In genomic region chr12:26744697-26745440, GRCh38 we compare ENCODE assay signal across 1 cellular context.
TF ChIP-seq lines count a peak whose summit lies in the region.

No MANE protein-coding gene starts in this region.

TF ChIP-seq in HepG2, 621 proteins besides CTCF, POLR2A, EP300 and RAD21 (continued from another document):
- TF ChIP-seq, protein P1, sequence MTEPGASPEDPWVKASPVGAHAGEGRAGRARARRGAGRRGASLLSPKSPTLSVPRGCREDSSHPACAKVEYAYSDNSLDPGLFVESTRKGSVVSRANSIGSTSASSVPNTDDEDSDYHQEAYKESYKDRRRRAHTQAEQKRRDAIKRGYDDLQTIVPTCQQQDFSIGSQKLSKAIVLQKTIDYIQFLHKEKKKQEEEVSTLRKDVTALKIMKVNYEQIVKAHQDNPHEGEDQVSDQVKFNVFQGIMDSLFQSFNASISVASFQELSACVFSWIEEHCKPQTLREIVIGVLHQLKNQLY (CRISPR knock-in tag; IDR thresholded peaks at IDR 0.05), result peak; percentile 70
- TF ChIP-seq SP1 (IDR thresholded peaks at IDR 0.05) (no peak), SP1 (CRISPR knock-in tag; IDR thresholded peaks at IDR 0.05) (peak; percentile 15; the same call in 1 of the 2 replicates), ZNF251 (CRISPR knock-in tag; IDR thresholded peaks at IDR 0.05) (no peak), PHF21A (CRISPR knock-in tag; IDR thresholded peaks at IDR 0.05) (peak; percentile 91), NFE2L2 (IDR thresholded peaks at IDR 0.05; ENCODE audit: low read length) (no peak; the same call in 1 of the 2 replicates), HNRNPUL1 (IDR thresholded peaks at IDR 0.05; ENCODE audit: low read depth, low read length) (no peak), CC2D1A (CRISPR knock-in tag; IDR thresholded peaks at IDR 0.05) (0 out of 2 replicates have a peak, but pooled peaks have one; percentile 20), BRD4 (CRISPR knock-in tag; IDR thresholded peaks at IDR 0.05) (peak; percentile 61; the same call in 1 of the 2 replicates), NKX3-1 (CRISPR knock-in tag; IDR thresholded peaks at IDR 0.05) (peak; percentile 35; the same call in 1 of the 2 replicates), CCDC6 (CRISPR knock-in tag; IDR thresholded peaks at IDR 0.05) (peak; percentile 41; the same call in 1 of the 2 replicates), ZNF776 (CRISPR knock-in tag; IDR thresholded peaks at IDR 0.05) (no peak), ZBTB7B (CRISPR knock-in tag; IDR thresholded peaks at IDR 0.05) (peak; percentile 67; the same call in 1 of the 2 replicates), FOXK2 (IDR thresholded peaks at IDR 0.05) (peak; percentile 88; the same call in 1 of the 2 replicates), CBX2 (IDR thresholded peaks at IDR 0.05; ENCODE audit: low read depth, low read length) (no peak), CBX2 (CRISPR knock-in tag; IDR thresholded peaks at IDR 0.05; ENCODE audit: low read depth) (no peak), SP5 (CRISPR knock-in tag; IDR thresholded peaks at IDR 0.05; ENCODE audit: borderline replicate concordance, low read depth) (0 out of 2 replicates have a peak, but pooled peaks have one; percentile 18), BHLHE40 (IDR thresholded peaks at IDR 0.05; ENCODE audit: low read length) (0 out of 2 replicates have a peak, but pooled peaks have one; percentile 4), MTF2 (CRISPR knock-in tag; IDR thresholded peaks at IDR 0.05; ENCODE audit: borderline replicate concordance) (no peak), ZNF512B (CRISPR knock-in tag; IDR thresholded peaks at IDR 0.05; ENCODE audit: borderline replicate concordance) (no peak), TEAD3 (CRISPR knock-in tag; optimal IDR thresholded peaks at IDR 0.05; ENCODE audit: borderline replicate concordance) (peak; percentile 98), DPF2 (CRISPR knock-in tag; IDR thresholded peaks at IDR 0.05; ENCODE audit: borderline replicate concordance, low read depth) (peak; percentile 90), ATF7 (IDR thresholded peaks at IDR 0.05) (peak; percentile 78), ATF7 (CRISPR knock-in tag; IDR thresholded peaks at IDR 0.05) (peak; percentile 81; the same call in 1 of the 2 replicates), ZNF296 (CRISPR knock-in tag; conservative IDR thresholded peaks at IDR 0.05) (no peak), TSC22D2 (CRISPR knock-in tag; IDR thresholded peaks at IDR 0.05; ENCODE audit: borderline replicate concordance) (no peak; the same call in 1 of the 2 replicates), HOXA3 (CRISPR knock-in tag; IDR thresholded peaks at IDR 0.05) (peak; percentile 84), ZNF292 (CRISPR knock-in tag; IDR thresholded peaks at IDR 0.05; ENCODE audit: borderline replicate concordance, low read depth) (peak; percentile 65; the same call in 1 of the 2 replicates), ATF7-NPFF (CRISPR knock-in tag; IDR thresholded peaks at IDR 0.05; ENCODE audit: low read depth) (peak; percentile 29; the same call in 1 of the 2 replicates), CENPT (CRISPR knock-in tag; IDR thresholded peaks at IDR 0.05; ENCODE audit: low read depth) (no peak), MEIS2 (CRISPR knock-in tag; IDR thresholded peaks at IDR 0.05) (peak; percentile 84), NFIC (IDR thresholded peaks at IDR 0.05; ENCODE audit: low read length) (peak; percentile 98), ZNF430 (CRISPR knock-in tag; IDR thresholded peaks at IDR 0.05) (peak; percentile 29; the same call in 1 of the 2 replicates), SRSF4 (IDR thresholded peaks at IDR 0.05; ENCODE audit: low read depth, low read length, poor library complexity, severe bottlenecking) (no peak), EED (CRISPR knock-in tag; IDR thresholded peaks at IDR 0.05) (no peak), RCOR2 (CRISPR knock-in tag; IDR thresholded peaks at IDR 0.05) (peak; percentile 97), RBAK (CRISPR knock-in tag; IDR thresholded peaks at IDR 0.05) (no peak), HNF4G (IDR thresholded peaks at IDR 0.05; ENCODE audit: borderline replicate concordance, low read depth, low read length) (peak; percentile 54; the same call in 1 of the 2 replicates), HNF4G (CRISPR knock-in tag; IDR thresholded peaks at IDR 0.05; ENCODE audit: borderline replicate concordance, low read depth) (peak; percentile 36; the same call in 1 of the 2 replicates), NCOA2 (CRISPR knock-in tag; IDR thresholded peaks at IDR 0.05) (peak; percentile 99), MYNN (CRISPR knock-in tag; IDR thresholded peaks at IDR 0.05; ENCODE audit: low read depth) (peak; percentile 86; the same call in 1 of the 2 replicates), XRCC5 (optimal IDR thresholded peaks at IDR 0.05; ENCODE audit: low read length) (peak; percentile 58), ZNF160 (CRISPR knock-in tag; IDR thresholded peaks at IDR 0.05) (0 out of 2 replicates have a peak, but pooled peaks have one; percentile 36), GATAD1 (CRISPR knock-in tag; IDR thresholded peaks at IDR 0.05) (peak; percentile 49), TCF7L2 (IDR thresholded peaks at IDR 0.05; ENCODE audit: low read depth, low read length) (peak; percentile 97)
- TF ChIP-seq, protein P2, sequence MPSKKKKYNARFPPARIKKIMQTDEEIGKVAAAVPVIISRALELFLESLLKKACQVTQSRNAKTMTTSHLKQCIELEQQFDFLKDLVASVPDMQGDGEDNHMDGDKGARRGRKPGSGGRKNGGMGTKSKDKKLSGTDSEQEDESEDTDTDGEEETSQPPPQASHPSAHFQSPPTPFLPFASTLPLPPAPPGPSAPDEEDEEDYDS (CRISPR knock-in tag; IDR thresholded peaks at IDR 0.05), result peak; percentile 67
- TF ChIP-seq, protein P3, sequence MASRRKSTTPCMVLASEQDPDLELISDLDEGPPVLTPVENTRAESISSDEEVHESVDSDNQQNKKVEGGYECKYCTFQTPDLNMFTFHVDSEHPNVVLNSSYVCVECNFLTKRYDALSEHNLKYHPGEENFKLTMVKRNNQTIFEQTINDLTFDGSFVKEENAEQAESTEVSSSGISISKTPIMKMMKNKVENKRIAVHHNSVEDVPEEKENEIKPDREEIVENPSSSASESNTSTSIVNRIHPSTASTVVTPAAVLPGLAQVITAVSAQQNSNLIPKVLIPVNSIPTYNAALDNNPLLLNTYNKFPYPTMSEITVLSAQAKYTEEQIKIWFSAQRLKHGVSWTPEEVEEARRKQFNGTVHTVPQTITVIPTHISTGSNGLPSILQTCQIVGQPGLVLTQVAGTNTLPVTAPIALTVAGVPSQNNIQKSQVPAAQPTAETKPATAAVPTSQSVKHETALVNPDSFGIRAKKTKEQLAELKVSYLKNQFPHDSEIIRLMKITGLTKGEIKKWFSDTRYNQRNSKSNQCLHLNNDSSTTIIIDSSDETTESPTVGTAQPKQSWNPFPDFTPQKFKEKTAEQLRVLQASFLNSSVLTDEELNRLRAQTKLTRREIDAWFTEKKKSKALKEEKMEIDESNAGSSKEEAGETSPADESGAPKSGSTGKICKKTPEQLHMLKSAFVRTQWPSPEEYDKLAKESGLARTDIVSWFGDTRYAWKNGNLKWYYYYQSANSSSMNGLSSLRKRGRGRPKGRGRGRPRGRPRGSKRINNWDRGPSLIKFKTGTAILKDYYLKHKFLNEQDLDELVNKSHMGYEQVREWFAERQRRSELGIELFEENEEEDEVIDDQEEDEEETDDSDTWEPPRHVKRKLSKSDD (CRISPR knock-in tag; IDR thresholded peaks at IDR 0.05; ENCODE audit: low read depth), result peak; percentile 81; the same call in 1 of the 2 replicates
- TF ChIP-seq, protein P4, sequence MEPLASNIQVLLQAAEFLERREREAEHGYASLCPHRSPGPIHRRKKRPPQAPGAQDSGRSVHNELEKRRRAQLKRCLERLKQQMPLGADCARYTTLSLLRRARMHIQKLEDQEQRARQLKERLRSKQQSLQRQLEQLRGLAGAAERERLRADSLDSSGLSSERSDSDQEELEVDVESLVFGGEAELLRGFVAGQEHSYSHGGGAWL (CRISPR knock-in tag; IDR thresholded peaks at IDR 0.05), result no peak
- TF ChIP-seq, protein P5, sequence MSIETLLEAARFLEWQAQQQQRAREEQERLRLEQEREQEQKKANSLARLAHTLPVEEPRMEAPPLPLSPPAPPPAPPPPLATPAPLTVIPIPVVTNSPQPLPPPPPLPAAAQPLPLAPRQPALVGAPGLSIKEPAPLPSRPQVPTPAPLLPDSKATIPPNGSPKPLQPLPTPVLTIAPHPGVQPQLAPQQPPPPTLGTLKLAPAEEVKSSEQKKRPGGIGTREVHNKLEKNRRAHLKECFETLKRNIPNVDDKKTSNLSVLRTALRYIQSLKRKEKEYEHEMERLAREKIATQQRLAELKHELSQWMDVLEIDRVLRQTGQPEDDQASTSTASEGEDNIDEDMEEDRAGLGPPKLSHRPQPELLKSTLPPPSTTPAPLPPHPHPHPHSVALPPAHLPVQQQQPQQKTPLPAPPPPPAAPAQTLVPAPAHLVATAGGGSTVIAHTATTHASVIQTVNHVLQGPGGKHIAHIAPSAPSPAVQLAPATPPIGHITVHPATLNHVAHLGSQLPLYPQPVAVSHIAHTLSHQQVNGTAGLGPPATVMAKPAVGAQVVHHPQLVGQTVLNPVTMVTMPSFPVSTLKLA (IDR thresholded peaks at IDR 0.05), result no peak
- TF ChIP-seq, protein P6, sequence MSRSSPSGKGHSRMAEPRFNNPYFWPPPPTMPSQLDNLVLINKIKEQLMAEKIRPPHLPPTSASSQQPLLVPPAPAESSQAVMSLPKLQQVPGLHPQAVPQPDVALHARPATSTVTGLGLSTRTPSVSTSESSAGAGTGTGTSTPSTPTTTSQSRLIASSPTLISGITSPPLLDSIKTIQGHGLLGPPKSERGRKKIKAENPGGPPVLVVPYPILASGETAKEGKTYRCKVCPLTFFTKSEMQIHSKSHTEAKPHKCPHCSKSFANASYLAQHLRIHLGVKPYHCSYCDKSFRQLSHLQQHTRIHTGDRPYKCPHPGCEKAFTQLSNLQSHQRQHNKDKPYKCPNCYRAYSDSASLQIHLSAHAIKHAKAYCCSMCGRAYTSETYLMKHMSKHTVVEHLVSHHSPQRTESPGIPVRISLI (CRISPR knock-in tag; IDR thresholded peaks at IDR 0.05; ENCODE audit: borderline replicate concordance), result 0 out of 2 replicates have a peak, but pooled peaks have one; percentile 82
- TF ChIP-seq, protein P7, sequence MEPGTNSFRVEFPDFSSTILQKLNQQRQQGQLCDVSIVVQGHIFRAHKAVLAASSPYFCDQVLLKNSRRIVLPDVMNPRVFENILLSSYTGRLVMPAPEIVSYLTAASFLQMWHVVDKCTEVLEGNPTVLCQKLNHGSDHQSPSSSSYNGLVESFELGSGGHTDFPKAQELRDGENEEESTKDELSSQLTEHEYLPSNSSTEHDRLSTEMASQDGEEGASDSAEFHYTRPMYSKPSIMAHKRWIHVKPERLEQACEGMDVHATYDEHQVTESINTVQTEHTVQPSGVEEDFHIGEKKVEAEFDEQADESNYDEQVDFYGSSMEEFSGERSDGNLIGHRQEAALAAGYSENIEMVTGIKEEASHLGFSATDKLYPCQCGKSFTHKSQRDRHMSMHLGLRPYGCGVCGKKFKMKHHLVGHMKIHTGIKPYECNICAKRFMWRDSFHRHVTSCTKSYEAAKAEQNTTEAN (CRISPR knock-in tag; conservative IDR thresholded peaks at IDR 0.05), result peak; percentile 94
- TF ChIP-seq, protein P8, sequence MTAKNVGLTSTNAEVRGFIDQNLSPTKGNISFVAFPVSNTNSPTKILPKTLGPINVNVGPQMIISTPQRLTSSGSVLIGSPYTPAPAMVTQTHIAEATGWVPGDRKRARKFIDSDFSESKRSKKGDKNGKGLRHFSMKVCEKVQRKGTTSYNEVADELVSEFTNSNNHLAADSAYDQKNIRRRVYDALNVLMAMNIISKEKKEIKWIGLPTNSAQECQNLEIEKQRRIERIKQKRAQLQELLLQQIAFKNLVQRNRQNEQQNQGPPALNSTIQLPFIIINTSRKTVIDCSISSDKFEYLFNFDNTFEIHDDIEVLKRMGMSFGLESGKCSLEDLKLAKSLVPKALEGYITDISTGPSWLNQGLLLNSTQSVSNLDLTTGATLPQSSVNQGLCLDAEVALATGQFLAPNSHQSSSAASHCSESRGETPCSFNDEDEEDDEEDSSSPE (CRISPR knock-in tag; IDR thresholded peaks at IDR 0.05), result peak; percentile 27; the same call in 1 of the 2 replicates
